25 cellular contexts compared by ENCODE assay signal in the genomic region with DNA sequence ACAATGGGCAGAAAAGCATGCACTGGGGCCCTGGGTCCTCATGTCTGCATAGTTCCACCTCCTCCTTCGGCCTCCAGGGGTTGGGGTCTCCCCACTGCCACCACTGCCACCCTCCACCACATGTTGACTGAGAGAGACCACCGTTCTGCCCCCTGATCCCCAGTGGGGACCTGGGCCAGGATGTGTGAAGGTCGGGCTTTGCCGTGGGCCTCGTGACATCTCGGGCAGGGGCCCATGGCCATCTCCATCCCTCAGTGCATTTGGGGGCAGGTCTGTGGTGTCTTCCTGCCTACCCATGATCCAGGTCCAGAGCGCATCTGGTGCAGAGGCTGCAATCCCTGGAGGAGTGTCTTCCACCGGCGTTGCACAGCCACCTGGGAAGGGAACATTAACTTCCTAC.
DNase-seq lines count a peak whose midpoint lies in the region; ATAC-seq, FAIRE-seq and TF ChIP-seq lines count a peak whose summit lies in the region.
"Had no signal": no experiment of that assay in that cellular context is flagged by ENCODE, and none has a peak within 500 bp of the region (broad histone marks: within the 10 kb centered on the region; RNA-seq: fewer than 3 reads in every experiment).

No MANE protein-coding gene starts in this region.

- no peak overlapping the region for H2BK5ac ChIP-seq in H1 (ENCODE audit: low read depth, low read length)
- no peak overlapping the region for H2BK5ac ChIP-seq in neuronal stem cell (ENCODE audit: low read length)

- H4K5ac ChIP-seq in H1 (ENCODE audit: insufficient read length, low read depth, low read length): no peak overlapping the region

- ATAC-seq in aorta (ENCODE audit: low FRiP score): no peak

- no peak for TF ChIP-seq RAD21 in H1 (IDR thresholded peaks at IDR 0.05 in 1 of 2, conservative IDR thresholded peaks at IDR 0.05 in 1 of 2; ENCODE audit: low read depth in 2 of 2, low read length in 2 of 2)

- H3K79me2 ChIP-seq in H1 (ENCODE audit: control insufficient read depth in 1 of 2, insufficient read depth in 2 of 2, low read length in 2 of 2): no peaks in the 10 kb centered on the region

- H3K4me3 ChIP-seq in H1 (ENCODE audit: extremely low read depth in 1 of 4, insufficient read depth in 2 of 4, low read depth in 3 of 4, low read length in 4 of 4) (no peak overlapping the region), neuronal stem cell (ENCODE audit: low read length in 2 of 2) (no peak overlapping the region), aorta (ENCODE audit: low read length in 2 of 2) (no peak overlapping the region)
- H3K4me3 ChIP-seq: BLaER1 had no signal

- H3K18ac ChIP-seq in H1 (ENCODE audit: extremely low read depth, low read length) (no peak overlapping the region), neuronal stem cell (ENCODE audit: low read length) (peak overlapping the region; percentile 77)

- no peak for TF ChIP-seq EP300 in H1 (IDR thresholded peaks at IDR 0.05; ENCODE audit: borderline replicate concordance in 1 of 2, low read depth in 2 of 2, low read length in 2 of 2)

- H4K8ac ChIP-seq in H1 (ENCODE audit: extremely low read depth, insufficient read depth, low read length) (peak overlapping the region; percentile 60; the same call in 1 of the 2 replicates), neuronal stem cell (ENCODE audit: low read depth, low read length) (no peak overlapping the region)

- H3K4me1 ChIP-seq in H1 (replicated peaks in 1 of 4; ENCODE audit: control insufficient read depth in 3 of 4, insufficient read depth in 4 of 4, low read length in 3 of 4): no peaks in the 10 kb centered on the region
- H3K4me1 ChIP-seq in neuronal stem cell (ENCODE audit: control insufficient read depth in 2 of 2, insufficient read depth in 1 of 2, low read depth in 1 of 2, low read length in 2 of 2): peaks cover 2 to 6% of the 10 kb centered on the region in 2 donors
- no peaks in the 10 kb centered on the region for H3K4me1 ChIP-seq in aorta (ENCODE audit: control insufficient read depth in 1 of 2, insufficient read depth in 2 of 2, low read length in 2 of 2)
- H3K4me1 ChIP-seq: BE2C, BLaER1 had no signal

- TF ChIP-seq CTCF in H1 (IDR thresholded peaks at IDR 0.05; ENCODE audit: control extremely low read depth in 1 of 3, insufficient read depth in 1 of 3, low read depth in 1 of 3, low read length in 3 of 3): no peak
- TF ChIP-seq CTCF in GM10266 (IDR thresholded peaks at IDR 0.05; ENCODE audit: control insufficient read depth, insufficient read depth, low read depth, missing control alignments): no peak

- H3K9ac ChIP-seq in H1 (replicated peaks in 1 of 4; ENCODE audit: extremely low read depth in 1 of 4, low read depth in 3 of 4, low read length in 3 of 4) (no peak overlapping the region), neuronal stem cell (ENCODE audit: low read depth, low read length, poor library complexity) (no peak overlapping the region)
- H3K9ac ChIP-seq: BLaER1 had no signal

- intact Hi-C loops in aorta (cut with DNase I): no loop called here

- H3K56ac ChIP-seq in H1 (replicated peaks; ENCODE audit: insufficient read length, low read depth, low read length): no peak overlapping the region

- H3K27me3 ChIP-seq in H1 (replicated peaks in 1 of 4; ENCODE audit: control insufficient read depth in 3 of 4, extremely low read depth in 1 of 4, insufficient read depth in 3 of 4, low read length in 3 of 4): no peaks in the 10 kb centered on the region
- no peaks in the 10 kb centered on the region for H3K27me3 ChIP-seq in neuronal stem cell (ENCODE audit: control insufficient read depth in 3 of 3, insufficient read depth in 3 of 3, low read depth in 1 of 3, low read length in 3 of 3)
- H3K27me3 ChIP-seq in aorta (ENCODE audit: control insufficient read depth in 1 of 2, insufficient read depth in 2 of 2, low read length in 1 of 2): no peaks in the 10 kb centered on the region
- H3K27me3 ChIP-seq: BE2C, BLaER1 had no signal

- H3K36me3 ChIP-seq in H1 (ENCODE audit: control insufficient read depth in 2 of 4, insufficient read depth in 4 of 4, low read length in 3 of 4): no peaks in the 10 kb centered on the region
- no peaks in the 10 kb centered on the region for H3K36me3 ChIP-seq in neuronal stem cell (replicated peaks in 1 of 2; ENCODE audit: control insufficient read depth in 2 of 2, insufficient read depth in 2 of 2, low read length in 2 of 2)
- no peaks in the 10 kb centered on the region for H3K36me3 ChIP-seq in aorta (ENCODE audit: control insufficient read depth in 1 of 2, insufficient read depth in 2 of 2, low read length in 1 of 2)
- H3K36me3 ChIP-seq: BE2C, BLaER1 had no signal

- TF ChIP-seq POLR2A in H1 (IDR thresholded peaks at IDR 0.05; ENCODE audit: control extremely low read depth in 1 of 2, low read depth in 2 of 2, low read length in 2 of 2): no peak

- H2BK20ac ChIP-seq in H1 (ENCODE audit: low read length): no peak overlapping the region

- H3K14ac ChIP-seq in H1 (ENCODE audit: insufficient read length) (no peak overlapping the region), neuronal stem cell (ENCODE audit: low read length) (no peak overlapping the region)

- H3K27ac ChIP-seq in H1 (ENCODE audit: low read depth, low read length) (no peak overlapping the region), neuronal stem cell (replicated peaks; ENCODE audit: low read length) (no peak overlapping the region), aorta (ENCODE audit: low read depth in 1 of 2, low read length in 2 of 2) (no peak overlapping the region)
- H3K27ac ChIP-seq: BLaER1 had no signal

- H2AFZ ChIP-seq in H1 (ENCODE audit: low read length) (no peak overlapping the region), neuronal stem cell (ENCODE audit: low read length) (no peak overlapping the region)

- H4K91ac ChIP-seq in H1 (replicated peaks; ENCODE audit: insufficient read length, low read length) (no peak overlapping the region), neuronal stem cell (ENCODE audit: low read depth, low read length, poor library complexity) (peak overlapping the region; percentile 3)

- H3K4me2 ChIP-seq in H1 (ENCODE audit: insufficient read depth in 1 of 2, low read depth in 2 of 2, low read length in 2 of 2) (no peak overlapping the region), neuronal stem cell (ENCODE audit: insufficient read depth, low read length, poor library complexity, severe bottlenecking) (no peak overlapping the region)
- H3K4me2 ChIP-seq: BLaER1 had no signal

- no peaks in the 10 kb centered on the region for H4K20me1 ChIP-seq in H1 (replicated peaks in 1 of 2; ENCODE audit: control insufficient read depth in 1 of 2, insufficient read depth in 2 of 2, low read length in 2 of 2)
- H4K20me1 ChIP-seq: BLaER1 had no signal

- H3K23ac ChIP-seq in H1 (ENCODE audit: insufficient read length) (no peak overlapping the region), neuronal stem cell (ENCODE audit: low read depth, low read length, poor library complexity) (no peak overlapping the region)

- H3K23me2 ChIP-seq in H1 (ENCODE audit: low read depth, low read length): no peaks in the 10 kb centered on the region

- H3K9me3 ChIP-seq in H1 (ENCODE audit: insufficient read depth in 2 of 2, low read depth in 1 of 2, low read length in 1 of 2) (no peaks in the 10 kb centered on the region), neuronal stem cell (replicated peaks in 1 of 2; ENCODE audit: control insufficient read depth in 2 of 2, insufficient read depth in 1 of 2, low read depth in 1 of 2, low read length in 2 of 2) (no peaks in the 10 kb centered on the region), aorta (ENCODE audit: control insufficient read depth, low read length) (no peaks in the 10 kb centered on the region)
- H3K9me3 ChIP-seq: BE2C, BLaER1 had no signal

- DNase-seq in H1 (ENCODE audit: low read depth in 1 of 2, low spot score in 2 of 2): no peak
- no peak for DNase-seq in neuronal stem cell (ENCODE audit: low spot score)
- no peak for DNase-seq in urothelium cell line (ENCODE audit: low spot score)
- DNase-seq in GM10266 (ENCODE audit: extremely low spot score): no peak
- DNase-seq in activated CD4-positive, CD25-positive, alpha-beta regulatory T cell treated with anti-CD3 and anti-CD28 coated beads, Interleukin-2, amount 50 U/mL, for 72 hours: no peak
- DNase-seq in aorta: no peak
- DNase-seq: 8988T; ACHN; BE2C; C1 segment of cervical spinal cord; CD4-positive, alpha-beta memory T cell; CD4-positive, CD25-positive, alpha-beta regulatory T cell; CD8-positive, alpha-beta memory T cell; COR-L47; DMS 273 treated with DMSO at 0.1 percent for 48 hours; DMS153; DMS53; DMS79; DND-41; EL; GDM1 had no signal

- H3K4ac ChIP-seq in H1 (replicated peaks; ENCODE audit: insufficient read length, low read depth, low read length) (no peak overlapping the region), neuronal stem cell (ENCODE audit: low read length) (no peak overlapping the region)

- 94% methylated on average over 9 of the region's 9 CpGs; no CpG with 5 or more reads in 1 of the 2 experiments for WGBS in H1 (ENCODE audit: extremely low coverage in 1 of 2, insufficient coverage in 1 of 2, insufficient read length in 1 of 2, insufficient replicate concordance in 2 of 2, low coverage in 1 of 2, low lambda C conversion rate in 2 of 2, missing lambda C conversion rate in 1 of 2), 2 experiments
- WGBS in neuronal stem cell (ENCODE audit: extremely low coverage in 2 of 2, insufficient read length in 2 of 2, insufficient replicate concordance in 1 of 2), 2 donors: no CpG with 5 or more reads among the region's 9 CpGs
- 95 to 96% methylated on average over 9 of the region's 9 CpGs for WGBS in aorta, 2 donors

- CTCF ChIA-PET in H1 (lab: Charles Lee; ENCODE audit: partially characterized antibody): interaction anchor here (0.6 kb wide), 1 partner anchor 40 kb away, joined by 5 read pairs; no protein-coding TSS in a partner anchor

- no peak for FAIRE-seq in H1 (lab: Jason Lieb, UNC)
- FAIRE-seq in urothelium cell line (lab: Jason Lieb, UNC): peak; percentile 17
- FAIRE-seq: A204.1, GM12891, GM19239 had no signal

- H3K79me1 ChIP-seq in H1 (ENCODE audit: low read depth, low read length) (no peaks in the 10 kb centered on the region), neuronal stem cell (ENCODE audit: low read depth, low read length) (no peaks in the 10 kb centered on the region)

- H2BK120ac ChIP-seq in H1 (replicated peaks; ENCODE audit: low read depth, low read length): no peak overlapping the region
- H2BK120ac ChIP-seq in neuronal stem cell (ENCODE audit: low read depth, low read length): no peak overlapping the region

- H2BK15ac ChIP-seq in H1 (ENCODE audit: low read length) (no peak overlapping the region), neuronal stem cell (ENCODE audit: low read length) (peak overlapping the region; percentile 73)

- POLR2A ChIA-PET in H1 (lab: Charles Lee; ENCODE audit: partially characterized antibody): no interaction called here

- H2BK12ac ChIP-seq in H1 (ENCODE audit: low read depth, low read length) (no peak overlapping the region), neuronal stem cell (ENCODE audit: low read length) (peak overlapping the region; percentile 14)

- H2AK5ac ChIP-seq in H1 (ENCODE audit: low read depth, low read length) (no peak overlapping the region), neuronal stem cell (ENCODE audit: low read depth, low read length) (peak overlapping the region; percentile 81)

TF ChIP-seq in H1, 55 proteins besides CTCF, POLR2A, EP300 and RAD21 (continues in another document):
- TF ChIP-seq KDM4A (IDR thresholded peaks at IDR 0.05; ENCODE audit: low read depth, low read length, severe bottlenecking): no peak
